ENCODE assay signal across 16 cellular contexts in the genomic region with DNA sequence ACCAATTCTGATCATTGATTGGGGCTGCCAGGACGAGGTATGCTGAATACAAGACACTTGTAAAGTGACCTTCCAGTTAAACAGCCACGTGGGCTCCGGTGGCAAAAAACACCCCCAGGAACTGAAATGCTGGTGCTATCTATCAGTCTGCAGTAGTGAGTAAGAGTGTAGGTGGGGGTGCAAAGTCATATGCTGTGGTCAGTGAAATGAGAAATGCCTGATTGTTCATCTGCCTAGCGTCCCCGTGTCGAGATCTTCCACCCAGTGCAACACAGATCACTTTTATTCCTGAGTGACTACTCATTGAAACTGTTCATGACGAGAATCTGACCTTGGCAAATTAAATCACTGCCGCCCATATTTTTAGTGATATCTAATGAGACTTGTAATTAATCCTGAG.
A peak's percentile ranks its signal among the peaks of the same experiment; 100 is the strongest.
DNase-seq lines count a peak whose midpoint lies in the region; ATAC-seq and TF ChIP-seq lines count a peak whose summit lies in the region.
"Had no signal": no experiment of that assay in that cellular context is flagged by ENCODE, and none has a peak within 500 bp of the region (broad histone marks: within the 10 kb centered on the region; RNA-seq: fewer than 3 reads in every experiment).

No MANE protein-coding gene starts in this region.

- TF ChIP-seq CTCF in GM23338 (conservative IDR thresholded peaks at IDR 0.05; ENCODE audit: low read depth in 2 of 2), result no peak

- no peaks in the 10 kb centered on the region for H4K20me1 ChIP-seq in GM23338 (replicated peaks; ENCODE audit: insufficient read depth)
- H4K20me1 ChIP-seq: BLaER1 had no signal

- intact Hi-C loops in cardiac septum (cut with DNase I), result no loop called here

- no peak overlapping the region for H3K27ac Mint-ChIP-seq in GM23338
- H3K27ac Mint-ChIP-seq: CD8-positive, alpha-beta T cell had no signal

- no peak overlapping the region for H3K4me3 Mint-ChIP-seq in GM23338
- H3K4me3 Mint-ChIP-seq: CD8-positive, alpha-beta T cell; H9 had no signal

- no peaks in the 10 kb centered on the region for H3K9me3 Mint-ChIP-seq in GM23338
- H3K9me3 Mint-ChIP-seq: H9 had no signal

- peak overlapping the region; percentile 6; the same call in 1 of the 2 replicates for H2AFZ ChIP-seq in GM23338

- H3K27ac ChIP-seq in GM23338 (ENCODE audit: low read depth), result no peak overlapping the region
- H3K27ac ChIP-seq: BLaER1, SJSA1 had no signal

- H3K9me2 ChIP-seq in GM23338 (ENCODE audit: insufficient read depth), result peaks cover 5% of the 10 kb centered on the region; the same call in 1 of the 2 replicates

- ATAC-seq in GM23338 (no peak), GM18502 (IDR thresholded peaks at IDR 0.05; ENCODE audit: poor library complexity, unreplicated experiment) (no peak)
- ATAC-seq: CD8-positive, alpha-beta T cell had no signal

- H3K4me3 ChIP-seq in GM23338, result no peak overlapping the region
- H3K4me3 ChIP-seq: BLaER1, SJSA1 had no signal

- peaks cover 7% of the 10 kb centered on the region; the same call in 2 of the 3 replicates for H3K4me1 Mint-ChIP-seq in GM23338

- no peaks in the 10 kb centered on the region for H3K36me3 ChIP-seq in GM23338 (ENCODE audit: insufficient read depth)
- H3K36me3 ChIP-seq: BLaER1, SJSA1 had no signal

- DNase-seq in GM23338 (ENCODE audit: low spot score) (no peak), RPMI7951 (ENCODE audit: low read depth) (peak; percentile 2), iris pigment epithelial cell (ENCODE audit: low read depth) (peak; percentile 8), cardiac septum (ENCODE audit: low spot score) (no peak), AML-193 (lab: John Stamatoyannopoulos, UW) (no peak)
- DNase-seq in effector CD4-positive, alpha-beta T cell, result no peak
- DNase-seq: CD8-positive, alpha-beta T cell; DND-41; H9; NCI-H1417; NCI-H187 treated with DMSO at 0.1 percent for 48 hours; NCI-H345; NCI-H69 had no signal

- no peaks in the 10 kb centered on the region for H3K27me3 Mint-ChIP-seq in GM23338 (ENCODE audit: insufficient read depth, low read depth, poor library complexity)

- H3F3A ChIP-seq in GM23338 (replicated peaks; ENCODE audit: low read depth), result no peaks in the 10 kb centered on the region

- peaks cover 6% of the 10 kb centered on the region; the same call in 1 of the 2 replicates for H3K4me1 ChIP-seq in GM23338 (ENCODE audit: insufficient read depth)
- H3K4me1 ChIP-seq: BLaER1 had no signal

- no peak overlapping the region for H3K4me2 ChIP-seq in GM23338
- H3K4me2 ChIP-seq: BLaER1 had no signal

- no peaks in the 10 kb centered on the region for H3K36me3 Mint-ChIP-seq in GM23338 (ENCODE audit: low read depth)
- H3K36me3 Mint-ChIP-seq: CD8-positive, alpha-beta T cell had no signal

- no peaks in the 10 kb centered on the region for H3K79me2 ChIP-seq in GM23338 (replicated peaks; ENCODE audit: insufficient read depth)

- no peaks in the 10 kb centered on the region for H3K27me3 ChIP-seq in GM23338 (ENCODE audit: insufficient read depth)
- H3K27me3 ChIP-seq: BLaER1, SJSA1 had no signal

TF ChIP-seq in GM23338, 12 proteins besides CTCF, POLR2A, EP300 and RAD21 (continues in another document):
- TF ChIP-seq ZNF462 (CRISPR knock-in tag; IDR thresholded peaks at IDR 0.05), result no peak
- no peak for TF ChIP-seq ZNF331 (CRISPR knock-in tag; IDR thresholded peaks at IDR 0.05; ENCODE audit: low read depth)
- TF ChIP-seq JUNB (IDR thresholded peaks at IDR 0.05; ENCODE audit: unreplicated experiment), result no peak
- TF ChIP-seq, protein P1, sequence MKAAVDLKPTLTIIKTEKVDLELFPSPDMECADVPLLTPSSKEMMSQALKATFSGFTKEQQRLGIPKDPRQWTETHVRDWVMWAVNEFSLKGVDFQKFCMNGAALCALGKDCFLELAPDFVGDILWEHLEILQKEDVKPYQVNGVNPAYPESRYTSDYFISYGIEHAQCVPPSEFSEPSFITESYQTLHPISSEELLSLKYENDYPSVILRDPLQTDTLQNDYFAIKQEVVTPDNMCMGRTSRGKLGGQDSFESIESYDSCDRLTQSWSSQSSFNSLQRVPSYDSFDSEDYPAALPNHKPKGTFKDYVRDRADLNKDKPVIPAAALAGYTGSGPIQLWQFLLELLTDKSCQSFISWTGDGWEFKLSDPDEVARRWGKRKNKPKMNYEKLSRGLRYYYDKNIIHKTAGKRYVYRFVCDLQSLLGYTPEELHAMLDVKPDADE (IDR thresholded peaks at IDR 0.05), result no peak
- TF ChIP-seq STAT1 (IDR thresholded peaks at IDR 0.05; ENCODE audit: unreplicated experiment), result no peak
- TF ChIP-seq, protein P2, sequence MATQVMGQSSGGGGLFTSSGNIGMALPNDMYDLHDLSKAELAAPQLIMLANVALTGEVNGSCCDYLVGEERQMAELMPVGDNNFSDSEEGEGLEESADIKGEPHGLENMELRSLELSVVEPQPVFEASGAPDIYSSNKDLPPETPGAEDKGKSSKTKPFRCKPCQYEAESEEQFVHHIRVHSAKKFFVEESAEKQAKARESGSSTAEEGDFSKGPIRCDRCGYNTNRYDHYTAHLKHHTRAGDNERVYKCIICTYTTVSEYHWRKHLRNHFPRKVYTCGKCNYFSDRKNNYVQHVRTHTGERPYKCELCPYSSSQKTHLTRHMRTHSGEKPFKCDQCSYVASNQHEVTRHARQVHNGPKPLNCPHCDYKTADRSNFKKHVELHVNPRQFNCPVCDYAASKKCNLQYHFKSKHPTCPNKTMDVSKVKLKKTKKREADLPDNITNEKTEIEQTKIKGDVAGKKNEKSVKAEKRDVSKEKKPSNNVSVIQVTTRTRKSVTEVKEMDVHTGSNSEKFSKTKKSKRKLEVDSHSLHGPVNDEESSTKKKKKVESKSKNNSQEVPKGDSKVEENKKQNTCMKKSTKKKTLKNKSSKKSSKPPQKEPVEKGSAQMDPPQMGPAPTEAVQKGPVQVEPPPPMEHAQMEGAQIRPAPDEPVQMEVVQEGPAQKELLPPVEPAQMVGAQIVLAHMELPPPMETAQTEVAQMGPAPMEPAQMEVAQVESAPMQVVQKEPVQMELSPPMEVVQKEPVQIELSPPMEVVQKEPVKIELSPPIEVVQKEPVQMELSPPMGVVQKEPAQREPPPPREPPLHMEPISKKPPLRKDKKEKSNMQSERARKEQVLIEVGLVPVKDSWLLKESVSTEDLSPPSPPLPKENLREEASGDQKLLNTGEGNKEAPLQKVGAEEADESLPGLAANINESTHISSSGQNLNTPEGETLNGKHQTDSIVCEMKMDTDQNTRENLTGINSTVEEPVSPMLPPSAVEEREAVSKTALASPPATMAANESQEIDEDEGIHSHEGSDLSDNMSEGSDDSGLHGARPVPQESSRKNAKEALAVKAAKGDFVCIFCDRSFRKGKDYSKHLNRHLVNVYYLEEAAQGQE (IDR thresholded peaks at IDR 0.05; ENCODE audit: unreplicated experiment), result no peak
- no peak for TF ChIP-seq NANOG (IDR thresholded peaks at IDR 0.05; ENCODE audit: borderline replicate concordance)

Comparison
In these comparisons a context has a peak if more than half of its experiments do, and no peak if none do; other contexts are left out.
1. DNase-seq: peak in RPMI7951 (single experiment) and iris pigment epithelial cell (single experiment); none in GM23338 (single experiment), effector CD4-positive, alpha-beta T cell (single experiment), cardiac septum (single experiment) and AML-193 (0 of 2).